Comparison of ENCODE assay signal across 18 cellular contexts in the genomic region with DNA sequence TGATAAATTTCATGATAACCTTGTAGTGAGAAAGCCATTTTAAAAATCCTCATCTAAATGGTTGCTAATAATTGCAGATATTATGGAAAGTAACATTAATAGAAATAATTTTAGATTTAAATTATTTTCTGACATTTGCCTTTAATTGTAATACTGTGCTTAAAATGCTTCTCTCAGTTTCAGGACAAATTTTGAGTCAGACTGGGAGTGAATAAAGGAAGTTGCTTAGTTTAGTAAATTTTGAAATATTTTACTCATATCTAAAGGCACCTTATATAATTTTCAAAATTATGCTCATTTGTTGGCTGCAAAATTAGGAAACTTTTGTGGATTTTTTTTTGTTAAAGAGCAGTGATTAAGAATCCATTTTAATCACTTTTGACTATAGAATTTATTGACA.
DNase-seq lines count a peak whose midpoint lies in the region; ATAC-seq and TF ChIP-seq lines count a peak whose summit lies in the region.
"Had no signal": no experiment of that assay in that cellular context is flagged by ENCODE, and none has a peak within 500 bp of the region (broad histone marks: within the 10 kb centered on the region; RNA-seq: fewer than 3 reads in every experiment).

No MANE protein-coding gene starts in this region.

- CTCF ChIA-PET in HEK293T (lab: Yijun Ruan, JAX): no interaction called here

- TF ChIP-seq CTCF in CD14-positive monocyte (IDR thresholded peaks at IDR 0.05) (no peak), mesothelial cell of epicardium (IDR thresholded peaks at IDR 0.05; ENCODE audit: unreplicated experiment) (no peak)

- H3K4me1 Mint-ChIP-seq in central memory CD8-positive, alpha-beta T cell: no peaks in the 10 kb centered on the region
- H3K4me1 Mint-ChIP-seq in CD14-positive monocyte: peaks cover 2% of the 10 kb centered on the region
- H3K4me1 Mint-ChIP-seq in mesothelial cell of epicardium: no peaks in the 10 kb centered on the region

- POLR2A ChIA-PET in HEK293T (lab: Yijun Ruan, JAX): no interaction called here

- intact Hi-C loops in head of caudate nucleus (cut with DNase I): no loop called here
- intact Hi-C loops in CD14-positive monocyte (cut with micrococcal nuclease): no loop called here

- no peak for DNase-seq in central memory CD8-positive, alpha-beta T cell (ENCODE audit: low spot score in 2 of 2)
- DNase-seq in head of caudate nucleus: no peak
- DNase-seq in CD14-positive monocyte (ENCODE audit: low spot score): no peak
- no peak for DNase-seq in mesothelial cell of epicardium (ENCODE audit: low spot score in 2 of 2, unreplicated experiment in 2 of 2)
- no peak for DNase-seq in HEK293T (ENCODE audit: extremely low spot score)
- DNase-seq: activated CD4-positive, alpha-beta T cell treated with anti-CD3 and anti-CD28 coated beads for 1 hour; activated T-cell treated with anti-CD3 and anti-CD28 coated beads, Interleukin-2, amount 50 U/mL, for 4 hours; aorta; hippocampal formation; left lung; naive B cell; NCI-H1048; NCI-H345; stimulated activated naive CD8-positive, alpha-beta T cell treated with anti-CD3 and anti-CD28 coated beads, Interleukin-15, amount 100 ng/mL, for 72 hours had no signal

- ATAC-seq in GM18520 (IDR thresholded peaks at IDR 0.05; ENCODE audit: unreplicated experiment) (peak; percentile 48), GM21390 (IDR thresholded peaks at IDR 0.05; ENCODE audit: unreplicated experiment) (peak; percentile 69), HG03039 (IDR thresholded peaks at IDR 0.05; ENCODE audit: unreplicated experiment) (peak; percentile 67)
- no peak for ATAC-seq in central memory CD8-positive, alpha-beta T cell (replicated peaks; ENCODE audit: extremely low read depth, poor library complexity, severe bottlenecking)
- ATAC-seq: activated T-cell treated with anti-CD3 and anti-CD28 coated beads, Interleukin-2, amount 50 U/mL, for 4 hours; left lung; stimulated activated naive CD8-positive, alpha-beta T cell treated with anti-CD3 and anti-CD28 coated beads, Interleukin-15, amount 100 ng/mL, for 72 hours had no signal

- H3K27ac Mint-ChIP-seq in central memory CD8-positive, alpha-beta T cell (ENCODE audit: low read depth): peak overlapping the region; percentile 10
- H3K27ac Mint-ChIP-seq in CD14-positive monocyte (no peak overlapping the region), mesothelial cell of epicardium (no peak overlapping the region)
- H3K27ac Mint-ChIP-seq: dendritic cell treated with granulocyte-macrophage colony-stimulating factor and Interleukin-4, amounts not matched to agents 40 ng/mL and 50 ng/mL, for 4 days had no signal

- no peak overlapping the region for H3K4me3 Mint-ChIP-seq in central memory CD8-positive, alpha-beta T cell
- H3K4me3 Mint-ChIP-seq in CD14-positive monocyte (no peak overlapping the region), mesothelial cell of epicardium (no peak overlapping the region)
- H3K4me3 Mint-ChIP-seq: activated T-cell treated with anti-CD3 and anti-CD28 coated beads, Interleukin-2, amount 50 U/mL, for 4 hours; dendritic cell treated with granulocyte-macrophage colony-stimulating factor and Interleukin-4, amounts not matched to agents 40 ng/mL and 50 ng/mL, for 4 days; naive B cell; stimulated activated naive CD8-positive, alpha-beta T cell treated with anti-CD3 and anti-CD28 coated beads, Interleukin-15, amount 100 ng/mL, for 72 hours had no signal

- H3K9me3 Mint-ChIP-seq in central memory CD8-positive, alpha-beta T cell: no peaks in the 10 kb centered on the region
- no peaks in the 10 kb centered on the region for H3K9me3 Mint-ChIP-seq in CD14-positive monocyte
- no peaks in the 10 kb centered on the region for H3K9me3 Mint-ChIP-seq in mesothelial cell of epicardium
- H3K9me3 Mint-ChIP-seq: activated T-cell treated with anti-CD3 and anti-CD28 coated beads, Interleukin-2, amount 50 U/mL, for 4 hours; dendritic cell treated with granulocyte-macrophage colony-stimulating factor and Interleukin-4, amounts not matched to agents 40 ng/mL and 50 ng/mL, for 4 days; naive B cell; stimulated activated naive CD8-positive, alpha-beta T cell treated with anti-CD3 and anti-CD28 coated beads, Interleukin-15, amount 100 ng/mL, for 72 hours had no signal

- H3K36me3 Mint-ChIP-seq in central memory CD8-positive, alpha-beta T cell (ENCODE audit: insufficient read depth): peaks cover 10% of the 10 kb centered on the region
- H3K36me3 Mint-ChIP-seq in CD14-positive monocyte (peaks cover 39 to 44% of the 10 kb centered on the region in 2 donors), mesothelial cell of epicardium (peaks cover 16% of the 10 kb centered on the region)

- no peaks in the 10 kb centered on the region for H3K27me3 Mint-ChIP-seq in central memory CD8-positive, alpha-beta T cell
- H3K27me3 Mint-ChIP-seq in CD14-positive monocyte (ENCODE audit: low read depth in 3 of 3) (no peaks in the 10 kb centered on the region), mesothelial cell of epicardium (ENCODE audit: low read depth) (no peaks in the 10 kb centered on the region)
- H3K27me3 Mint-ChIP-seq: dendritic cell treated with granulocyte-macrophage colony-stimulating factor and Interleukin-4, amounts not matched to agents 40 ng/mL and 50 ng/mL, for 4 days; naive B cell; stimulated activated naive CD8-positive, alpha-beta T cell treated with anti-CD3 and anti-CD28 coated beads, Interleukin-15, amount 100 ng/mL, for 72 hours had no signal

TF ChIP-seq in HEK293T, 16 proteins besides CTCF, POLR2A, EP300 and RAD21:
- TF ChIP-seq, protein P1, sequence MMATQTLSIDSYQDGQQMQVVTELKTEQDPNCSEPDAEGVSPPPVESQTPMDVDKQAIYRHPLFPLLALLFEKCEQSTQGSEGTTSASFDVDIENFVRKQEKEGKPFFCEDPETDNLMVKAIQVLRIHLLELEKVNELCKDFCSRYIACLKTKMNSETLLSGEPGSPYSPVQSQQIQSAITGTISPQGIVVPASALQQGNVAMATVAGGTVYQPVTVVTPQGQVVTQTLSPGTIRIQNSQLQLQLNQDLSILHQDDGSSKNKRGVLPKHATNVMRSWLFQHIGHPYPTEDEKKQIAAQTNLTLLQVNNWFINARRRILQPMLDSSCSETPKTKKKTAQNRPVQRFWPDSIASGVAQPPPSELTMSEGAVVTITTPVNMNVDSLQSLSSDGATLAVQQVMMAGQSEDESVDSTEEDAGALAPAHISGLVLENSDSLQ (IDR thresholded peaks at IDR 0.05): no peak
- TF ChIP-seq CTBP1 (IDR thresholded peaks at IDR 0.05; ENCODE audit: borderline replicate concordance): no peak
- no peak for TF ChIP-seq SP1 (IDR thresholded peaks at IDR 0.05)
- TF ChIP-seq FOXM1 (IDR thresholded peaks at IDR 0.05; ENCODE audit: borderline replicate concordance): no peak
